ENCODE assay signal across 1 cellular context in the genomic region with DNA sequence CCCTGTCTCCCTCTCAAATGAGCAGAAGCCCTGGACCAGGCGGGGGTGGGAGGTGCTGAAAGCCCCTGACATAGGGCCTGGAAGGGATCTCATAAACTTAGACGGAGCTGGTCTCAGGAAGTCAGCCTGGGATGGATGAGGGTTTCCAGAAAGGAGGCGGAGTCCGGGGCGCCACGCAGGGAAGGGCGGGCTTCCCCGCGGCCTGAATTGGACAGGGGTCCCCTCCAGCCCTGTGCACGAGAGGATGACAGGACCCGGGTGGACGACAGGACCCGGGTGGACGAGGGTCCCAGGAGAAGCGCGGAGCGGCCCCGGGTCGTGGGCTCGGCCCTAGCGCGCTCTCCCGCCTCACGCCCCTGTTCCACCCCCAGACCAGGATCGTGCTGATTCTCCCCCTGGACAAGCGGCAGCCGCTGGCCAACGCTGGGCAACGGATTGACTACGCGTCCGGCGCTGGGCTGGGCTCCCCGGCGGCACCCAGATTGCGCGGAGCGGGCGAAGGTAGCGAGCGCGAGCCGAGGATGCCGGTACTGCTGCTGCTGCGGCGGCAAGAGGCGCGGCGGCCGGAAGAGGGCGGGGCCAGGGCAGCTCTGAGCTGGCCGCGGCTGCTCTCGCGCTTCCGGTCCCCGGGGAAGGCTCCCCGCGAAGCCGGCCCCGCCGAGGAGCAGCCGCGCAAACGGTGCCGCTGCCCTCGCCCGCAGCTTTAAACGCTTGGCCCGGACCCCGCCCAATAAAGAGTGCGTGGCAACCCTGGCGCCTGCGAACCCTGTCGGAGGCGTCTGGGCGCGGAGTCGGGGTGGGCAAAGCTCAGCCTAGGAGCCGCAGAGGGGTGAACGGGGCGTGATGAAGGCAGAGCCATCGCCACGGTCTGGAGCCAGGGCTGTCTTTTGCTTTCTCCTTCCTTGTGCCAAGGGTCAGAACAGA.
TF ChIP-seq lines count a peak whose summit lies in the region.

No MANE protein-coding gene starts in this region.

TF ChIP-seq in HepG2, 621 proteins besides CTCF, POLR2A, EP300 and RAD21 (continued from another document and continues in another):
- TF ChIP-seq, protein P1, sequence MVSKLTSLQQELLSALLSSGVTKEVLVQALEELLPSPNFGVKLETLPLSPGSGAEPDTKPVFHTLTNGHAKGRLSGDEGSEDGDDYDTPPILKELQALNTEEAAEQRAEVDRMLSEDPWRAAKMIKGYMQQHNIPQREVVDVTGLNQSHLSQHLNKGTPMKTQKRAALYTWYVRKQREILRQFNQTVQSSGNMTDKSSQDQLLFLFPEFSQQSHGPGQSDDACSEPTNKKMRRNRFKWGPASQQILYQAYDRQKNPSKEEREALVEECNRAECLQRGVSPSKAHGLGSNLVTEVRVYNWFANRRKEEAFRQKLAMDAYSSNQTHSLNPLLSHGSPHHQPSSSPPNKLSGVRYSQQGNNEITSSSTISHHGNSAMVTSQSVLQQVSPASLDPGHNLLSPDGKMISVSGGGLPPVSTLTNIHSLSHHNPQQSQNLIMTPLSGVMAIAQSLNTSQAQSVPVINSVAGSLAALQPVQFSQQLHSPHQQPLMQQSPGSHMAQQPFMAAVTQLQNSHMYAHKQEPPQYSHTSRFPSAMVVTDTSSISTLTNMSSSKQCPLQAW (CRISPR knock-in tag; IDR thresholded peaks at IDR 0.05): peak; percentile 73
- TF ChIP-seq, protein P2, sequence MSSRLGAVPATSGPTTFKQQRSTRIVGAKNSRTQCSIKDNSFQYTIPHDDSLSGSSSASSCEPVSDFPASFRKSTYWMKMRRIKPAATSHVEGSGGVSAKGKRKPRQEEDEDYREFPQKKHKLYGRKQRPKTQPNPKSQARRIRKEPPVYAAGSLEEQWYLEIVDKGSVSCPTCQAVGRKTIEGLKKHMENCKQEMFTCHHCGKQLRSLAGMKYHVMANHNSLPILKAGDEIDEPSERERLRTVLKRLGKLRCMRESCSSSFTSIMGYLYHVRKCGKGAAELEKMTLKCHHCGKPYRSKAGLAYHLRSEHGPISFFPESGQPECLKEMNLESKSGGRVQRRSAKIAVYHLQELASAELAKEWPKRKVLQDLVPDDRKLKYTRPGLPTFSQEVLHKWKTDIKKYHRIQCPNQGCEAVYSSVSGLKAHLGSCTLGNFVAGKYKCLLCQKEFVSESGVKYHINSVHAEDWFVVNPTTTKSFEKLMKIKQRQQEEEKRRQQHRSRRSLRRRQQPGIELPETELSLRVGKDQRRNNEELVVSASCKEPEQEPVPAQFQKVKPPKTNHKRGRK (CRISPR knock-in tag; IDR thresholded peaks at IDR 0.05): 0 out of 2 replicates have a peak, but pooled peaks have one; percentile 54
- TF ChIP-seq ZNF781 (CRISPR knock-in tag; IDR thresholded peaks at IDR 0.05; ENCODE audit: borderline replicate concordance, not compliant biosample characterization) (no peak), ELF1 (CRISPR knock-in tag; IDR thresholded peaks at IDR 0.05) (peak; percentile 62; the same call in 1 of the 2 replicates), ZNF432 (CRISPR knock-in tag; IDR thresholded peaks at IDR 0.05; ENCODE audit: borderline replicate concordance) (0 out of 2 replicates have a peak, but pooled peaks have one; percentile 82), GFI1 (CRISPR knock-in tag; IDR thresholded peaks at IDR 0.05; ENCODE audit: borderline replicate concordance) (peak; percentile 55; the same call in 1 of the 2 replicates), FOXC1 (CRISPR knock-in tag; IDR thresholded peaks at IDR 0.05; ENCODE audit: borderline replicate concordance) (peak; percentile 69), ZNF431 (CRISPR knock-in tag; IDR thresholded peaks at IDR 0.05; ENCODE audit: borderline replicate concordance, low read depth) (peak; percentile 86; the same call in 1 of the 2 replicates), HOXA3 (CRISPR knock-in tag; IDR thresholded peaks at IDR 0.05) (peak; percentile 87; the same call in 1 of the 2 replicates), KAT2B (IDR thresholded peaks at IDR 0.05; ENCODE audit: borderline replicate concordance, low read depth, low read length) (no peak), TRIM24 (CRISPR knock-in tag; IDR thresholded peaks at IDR 0.05) (peak; percentile 23; the same call in 1 of the 2 replicates), ZNF331 (CRISPR knock-in tag; IDR thresholded peaks at IDR 0.05) (peak; percentile 92), MIER3 (CRISPR knock-in tag; IDR thresholded peaks at IDR 0.05; ENCODE audit: borderline replicate concordance) (0 out of 2 replicates have a peak, but pooled peaks have one; percentile 16), TAF1 (CRISPR knock-in tag; IDR thresholded peaks at IDR 0.05) (peak; percentile 84), JUNB (CRISPR knock-in tag; IDR thresholded peaks at IDR 0.05; ENCODE audit: borderline replicate concordance) (no peak; the same call in 1 of the 2 replicates), EZH2 (conservative IDR thresholded peaks at IDR 0.05; ENCODE audit: low read depth, low read length) (no peak), ZNF850 (CRISPR knock-in tag; conservative IDR thresholded peaks at IDR 0.05) (peak; percentile 84; the same call in 1 of the 2 replicates), JUND (CRISPR knock-in tag; IDR thresholded peaks at IDR 0.05) (peak; percentile 69), NCOA1 (CRISPR knock-in tag; IDR thresholded peaks at IDR 0.05) (0 out of 2 replicates have a peak, but pooled peaks have one; percentile 87), PAF1 (CRISPR knock-in tag; IDR thresholded peaks at IDR 0.05) (peak; percentile 78), ZNF350 (CRISPR knock-in tag; IDR thresholded peaks at IDR 0.05; ENCODE audit: borderline replicate concordance, low read depth) (peak; percentile 90)
- TF ChIP-seq, protein P3, sequence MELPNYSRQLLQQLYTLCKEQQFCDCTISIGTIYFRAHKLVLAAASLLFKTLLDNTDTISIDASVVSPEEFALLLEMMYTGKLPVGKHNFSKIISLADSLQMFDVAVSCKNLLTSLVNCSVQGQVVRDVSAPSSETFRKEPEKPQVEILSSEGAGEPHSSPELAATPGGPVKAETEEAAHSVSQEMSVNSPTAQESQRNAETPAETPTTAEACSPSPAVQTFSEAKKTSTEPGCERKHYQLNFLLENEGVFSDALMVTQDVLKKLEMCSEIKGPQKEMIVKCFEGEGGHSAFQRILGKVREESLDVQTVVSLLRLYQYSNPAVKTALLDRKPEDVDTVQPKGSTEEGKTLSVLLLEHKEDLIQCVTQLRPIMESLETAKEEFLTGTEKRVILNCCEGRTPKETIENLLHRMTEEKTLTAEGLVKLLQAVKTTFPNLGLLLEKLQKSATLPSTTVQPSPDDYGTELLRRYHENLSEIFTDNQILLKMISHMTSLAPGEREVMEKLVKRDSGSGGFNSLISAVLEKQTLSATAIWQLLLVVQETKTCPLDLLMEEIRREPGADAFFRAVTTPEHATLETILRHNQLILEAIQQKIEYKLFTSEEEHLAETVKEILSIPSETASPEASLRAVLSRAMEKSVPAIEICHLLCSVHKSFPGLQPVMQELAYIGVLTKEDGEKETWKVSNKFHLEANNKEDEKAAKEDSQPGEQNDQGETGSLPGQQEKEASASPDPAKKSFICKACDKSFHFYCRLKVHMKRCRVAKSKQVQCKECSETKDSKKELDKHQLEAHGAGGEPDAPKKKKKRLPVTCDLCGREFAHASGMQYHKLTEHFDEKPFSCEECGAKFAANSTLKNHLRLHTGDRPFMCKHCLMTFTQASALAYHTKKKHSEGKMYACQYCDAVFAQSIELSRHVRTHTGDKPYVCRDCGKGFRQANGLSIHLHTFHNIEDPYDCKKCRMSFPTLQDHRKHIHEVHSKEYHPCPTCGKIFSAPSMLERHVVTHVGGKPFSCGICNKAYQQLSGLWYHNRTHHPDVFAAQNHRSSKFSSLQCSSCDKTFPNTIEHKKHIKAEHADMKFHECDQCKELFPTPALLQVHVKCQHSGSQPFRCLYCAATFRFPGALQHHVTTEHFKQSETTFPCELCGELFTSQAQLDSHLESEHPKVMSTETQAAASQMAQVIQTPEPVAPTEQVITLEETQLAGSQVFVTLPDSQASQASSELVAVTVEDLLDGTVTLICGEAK (IDR thresholded peaks at IDR 0.05): no peak; the same call in 1 of the 2 replicates
- TF ChIP-seq, protein P3 (CRISPR knock-in tag; IDR thresholded peaks at IDR 0.05): peak; percentile 62; the same call in 1 of the 2 replicates
- TF ChIP-seq, protein P4, sequence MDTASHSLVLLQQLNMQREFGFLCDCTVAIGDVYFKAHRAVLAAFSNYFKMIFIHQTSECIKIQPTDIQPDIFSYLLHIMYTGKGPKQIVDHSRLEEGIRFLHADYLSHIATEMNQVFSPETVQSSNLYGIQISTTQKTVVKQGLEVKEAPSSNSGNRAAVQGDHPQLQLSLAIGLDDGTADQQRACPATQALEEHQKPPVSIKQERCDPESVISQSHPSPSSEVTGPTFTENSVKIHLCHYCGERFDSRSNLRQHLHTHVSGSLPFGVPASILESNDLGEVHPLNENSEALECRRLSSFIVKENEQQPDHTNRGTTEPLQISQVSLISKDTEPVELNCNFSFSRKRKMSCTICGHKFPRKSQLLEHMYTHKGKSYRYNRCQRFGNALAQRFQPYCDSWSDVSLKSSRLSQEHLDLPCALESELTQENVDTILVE (CRISPR knock-in tag; IDR thresholded peaks at IDR 0.05): peak; percentile 71; the same call in 1 of the 2 replicates
- TF ChIP-seq, protein P5, sequence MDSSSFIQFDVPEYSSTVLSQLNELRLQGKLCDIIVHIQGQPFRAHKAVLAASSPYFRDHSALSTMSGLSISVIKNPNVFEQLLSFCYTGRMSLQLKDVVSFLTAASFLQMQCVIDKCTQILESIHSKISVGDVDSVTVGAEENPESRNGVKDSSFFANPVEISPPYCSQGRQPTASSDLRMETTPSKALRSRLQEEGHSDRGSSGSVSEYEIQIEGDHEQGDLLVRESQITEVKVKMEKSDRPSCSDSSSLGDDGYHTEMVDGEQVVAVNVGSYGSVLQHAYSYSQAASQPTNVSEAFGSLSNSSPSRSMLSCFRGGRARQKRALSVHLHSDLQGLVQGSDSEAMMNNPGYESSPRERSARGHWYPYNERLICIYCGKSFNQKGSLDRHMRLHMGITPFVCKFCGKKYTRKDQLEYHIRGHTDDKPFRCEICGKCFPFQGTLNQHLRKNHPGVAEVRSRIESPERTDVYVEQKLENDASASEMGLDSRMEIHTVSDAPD (CRISPR knock-in tag; IDR thresholded peaks at IDR 0.05): peak; percentile 83
- TF ChIP-seq, protein P6, sequence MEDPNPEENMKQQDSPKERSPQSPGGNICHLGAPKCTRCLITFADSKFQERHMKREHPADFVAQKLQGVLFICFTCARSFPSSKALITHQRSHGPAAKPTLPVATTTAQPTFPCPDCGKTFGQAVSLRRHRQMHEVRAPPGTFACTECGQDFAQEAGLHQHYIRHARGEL (CRISPR knock-in tag; IDR thresholded peaks at IDR 0.05): peak; percentile 76
- TF ChIP-seq, protein P7, sequence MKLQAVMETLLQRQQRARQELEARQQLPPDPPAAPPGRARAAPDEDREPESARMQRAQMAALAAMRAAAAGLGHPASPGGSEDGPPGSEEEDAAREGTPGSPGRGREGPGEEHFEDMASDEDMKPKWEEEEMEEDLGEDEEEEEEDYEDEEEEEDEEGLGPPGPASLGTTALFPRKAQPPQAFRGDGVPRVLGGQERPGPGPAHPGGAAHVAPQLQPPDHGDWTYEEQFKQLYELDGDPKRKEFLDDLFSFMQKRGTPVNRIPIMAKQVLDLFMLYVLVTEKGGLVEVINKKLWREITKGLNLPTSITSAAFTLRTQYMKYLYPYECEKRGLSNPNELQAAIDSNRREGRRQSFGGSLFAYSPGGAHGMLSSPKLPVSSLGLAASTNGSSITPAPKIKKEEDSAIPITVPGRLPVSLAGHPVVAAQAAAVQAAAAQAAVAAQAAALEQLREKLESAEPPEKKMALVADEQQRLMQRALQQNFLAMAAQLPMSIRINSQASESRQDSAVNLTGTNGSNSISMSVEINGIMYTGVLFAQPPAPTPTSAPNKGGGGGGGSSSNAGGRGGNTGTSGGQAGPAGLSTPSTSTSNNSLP (IDR thresholded peaks at IDR 0.05; ENCODE audit: low read depth, low read length): no peak
